ENCODE assay signal across 8 cellular contexts in genomic region chr15:45457641-45458539, GRCh38.
DNase-seq lines count a peak whose midpoint lies in the region; ATAC-seq and TF ChIP-seq lines count a peak whose summit lies in the region.

No MANE protein-coding gene starts in this region.

- intact Hi-C loops in gastrocnemius medialis (cut with DNase I; ENCODE audit: low total_unique reads): loop anchor here (1.0 to 5.0 kb wide), 7 partner anchors 28 to 295 kb away; partner anchors contain the start of genes BLOC1S6 and GATM

- peak overlapping the region; percentile 59 for H3K4me3 ChIP-seq in GM12864 (ENCODE audit: low read depth, low read length)
- H3K4me3 ChIP-seq in astrocyte of the cerebellum (ENCODE audit: low read depth, low read length): peak overlapping the region; percentile 32
- H3K4me3 ChIP-seq in gastrocnemius medialis: peak overlapping the region; percentile 50 to 75 (median 56)

- H3K27me3 ChIP-seq in gastrocnemius medialis: no peaks in the 10 kb centered on the region

- ATAC-seq in HG02840 (IDR thresholded peaks at IDR 0.05; ENCODE audit: low FRiP score, unreplicated experiment): peak; percentile 46
- ATAC-seq in gastrocnemius medialis: peak; percentile 76 to 91

- H3K27ac ChIP-seq in gastrocnemius medialis: peak overlapping the region; percentile 74 to 82 (median 75)

- no peak for TF ChIP-seq POLR2A in gastrocnemius medialis (IDR thresholded peaks at IDR 0.05)

- TF ChIP-seq CTCF in GM12864 (IDR thresholded peaks at IDR 0.05; ENCODE audit: low read depth, low read length, missing control alignments): peak; percentile 66
- TF ChIP-seq CTCF in astrocyte of the cerebellum (IDR thresholded peaks at IDR 0.05; ENCODE audit: low read depth, low read length, missing control alignments): peak; percentile 53
- peak; percentile 42 to 85 (median 77) for TF ChIP-seq CTCF in gastrocnemius medialis (IDR thresholded peaks at IDR 0.05 in 4 of 5, conservative IDR thresholded peaks at IDR 0.05 in 1 of 5)

- H3K4me1 ChIP-seq in gastrocnemius medialis: no peaks in the 10 kb centered on the region

- no peaks in the 10 kb centered on the region for H3K36me3 ChIP-seq in gastrocnemius medialis

- H3K9me3 ChIP-seq in gastrocnemius medialis: no peaks in the 10 kb centered on the region

- in situ Hi-C loops in astrocyte of the cerebellum (cut with HindIII; ENCODE audit: low sequenced_read_pairs): no loop called here
- in situ Hi-C loops in gastrocnemius medialis (cut with MboI; ENCODE audit: low sequenced_read_pairs in 4 of 4): loop anchor here in 2 of 4 donors (10.0 to 25.0 kb wide), 2 partner anchors 154 to 157 kb away; no protein-coding TSS in a partner anchor

- DNase-seq in GM12864 (ENCODE audit: low read depth) (peak; percentile 68), NCI-H1436 treated with DMSO at 0.1 percent for 48 hours (lab: John Stamatoyannopoulos, UW) (peak; percentile 74), T-helper 22 cell (ENCODE audit: low read depth) (peak; percentile 48), astrocyte of the cerebellum (ENCODE audit: low read depth) (peak; percentile 72), hippocampal formation (lab: John Stamatoyannopoulos, UW) (peak; percentile 68 to 77), gastrocnemius medialis (peak; percentile 30 to 33), 8988T (no peak)
